Comparison of ENCODE assay signal across 11 cellular contexts in the genomic region with DNA sequence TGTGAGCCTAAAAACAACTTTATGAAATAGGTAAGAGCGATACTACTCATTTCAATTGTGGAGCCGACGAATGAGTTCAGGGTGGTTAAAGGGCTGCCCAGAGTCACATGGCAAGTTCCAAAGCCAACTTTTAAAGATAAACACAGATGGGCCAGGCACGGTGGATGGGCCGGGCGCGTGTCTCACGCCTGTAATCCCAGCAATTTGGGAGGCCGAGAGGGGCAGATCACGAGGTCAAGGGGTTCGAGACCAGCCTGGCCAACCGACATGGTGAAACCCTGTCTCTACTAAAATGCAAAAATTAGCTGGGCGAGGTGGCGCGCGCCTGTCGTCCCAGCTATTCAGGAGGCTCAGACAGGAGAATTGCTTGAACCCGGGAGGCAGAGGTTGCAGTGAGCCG. TPM values are rescaled to one million over a fixed set of nuclear protein-coding genes. Genes with fewer than 3 reads are reported as not detected.
DNase-seq lines count a peak whose midpoint lies in the region; ATAC-seq and TF ChIP-seq lines count a peak whose summit lies in the region.
"Had no signal": no experiment of that assay in that cellular context is flagged by ENCODE, and none has a peak within 500 bp of the region (broad histone marks: within the 10 kb centered on the region; RNA-seq: fewer than 3 reads in every experiment).

No MANE protein-coding gene starts in this region.

- WGBS in esophagus squamous epithelium, 2 donors, result 80 to 98% methylated on average over 18 to 19 of the region's 19 CpGs

- DNase-seq in T-helper 2 cell treated with Interferon-gamma antibody and Interleukin-4, amounts not matched to agents 5 μg/mL and 100 μg/mL, for 36 hours (ENCODE audit: low spot score), result no peak
- no peak for DNase-seq in T-helper 2 cell
- no peak for DNase-seq in T-helper 17 cell
- no peak for DNase-seq in esophagus squamous epithelium (lab: John Stamatoyannopoulos, UW)
- no peak for DNase-seq in progenitor cell of endocrine pancreas (ENCODE audit: low spot score, unreplicated experiment)
- no peak for DNase-seq in DMS153 treated with DMSO at 0.1 percent for 48 hours (lab: John Stamatoyannopoulos, UW; ENCODE audit: unreplicated experiment)
- no peak for DNase-seq in ecto neural progenitor cell (ENCODE audit: low spot score)
- DNase-seq in NCI-H510A (lab: John Stamatoyannopoulos, UW), result no peak
- DNase-seq: activated naive CD8-positive, alpha-beta T cell treated with anti-CD3 and anti-CD28 coated beads, Interleukin-2, amount 10 ng/mL, durations not matched to agents 7 days and 5 days; NCI-H187; PC-9 had no signal

- intact Hi-C loops in esophagus squamous epithelium (cut with DNase I), result no loop called here

- H3K4me1 Mint-ChIP-seq in T-helper 2 cell treated with Interferon-gamma antibody and Interleukin-4, amounts not matched to agents 5 μg/mL and 100 μg/mL, for 36 hours (ENCODE audit: low read depth), result peaks cover 6% of the 10 kb centered on the region
- H3K4me1 Mint-ChIP-seq in T-helper 17 cell (peaks cover 4% of the 10 kb centered on the region), progenitor cell of endocrine pancreas (ENCODE audit: low read depth) (peaks cover 4% of the 10 kb centered on the region)

- H3K27me3 ChIP-seq in esophagus squamous epithelium, result no peaks in the 10 kb centered on the region

- peaks cover 3 to 38% (median 4%) of the 10 kb centered on the region in 3 donors for H3K4me1 ChIP-seq in esophagus squamous epithelium

- TF ChIP-seq CTCF in esophagus squamous epithelium (IDR thresholded peaks at IDR 0.05) (no peak), progenitor cell of endocrine pancreas (IDR thresholded peaks at IDR 0.05; ENCODE audit: unreplicated experiment) (no peak)

- H3K9me3 ChIP-seq in T-helper 17 cell (ENCODE audit: control insufficient read depth, low read length, poor library complexity, severe bottlenecking), result no peaks in the 10 kb centered on the region
- H3K9me3 ChIP-seq in esophagus squamous epithelium, result no peaks in the 10 kb centered on the region

- TF ChIP-seq POLR2A in esophagus squamous epithelium (IDR thresholded peaks at IDR 0.05), result no peak

- H3K27me3 Mint-ChIP-seq in T-helper 2 cell treated with Interferon-gamma antibody and Interleukin-4, amounts not matched to agents 5 μg/mL and 100 μg/mL, for 36 hours (ENCODE audit: low read depth), result peaks cover 32% of the 10 kb centered on the region
- H3K27me3 Mint-ChIP-seq in T-helper 17 cell, result peaks cover 6% of the 10 kb centered on the region
- no peaks in the 10 kb centered on the region for H3K27me3 Mint-ChIP-seq in progenitor cell of endocrine pancreas

- no peaks in the 10 kb centered on the region for H3K36me3 ChIP-seq in esophagus squamous epithelium

- H3K9me3 Mint-ChIP-seq in T-helper 2 cell treated with Interferon-gamma antibody and Interleukin-4, amounts not matched to agents 5 μg/mL and 100 μg/mL, for 36 hours, result no peaks in the 10 kb centered on the region
- no peaks in the 10 kb centered on the region for H3K9me3 Mint-ChIP-seq in progenitor cell of endocrine pancreas (ENCODE audit: low read depth)
- H3K9me3 Mint-ChIP-seq: activated naive CD8-positive, alpha-beta T cell treated with anti-CD3 and anti-CD28 coated beads, Interleukin-2, amount 10 ng/mL, durations not matched to agents 7 days and 5 days had no signal

- no peak for ATAC-seq in T-helper 17 cell

- no peaks in the 10 kb centered on the region for H3K36me3 Mint-ChIP-seq in T-helper 2 cell treated with Interferon-gamma antibody and Interleukin-4, amounts not matched to agents 5 μg/mL and 100 μg/mL, for 36 hours (ENCODE audit: low read depth)
- H3K36me3 Mint-ChIP-seq in T-helper 17 cell (ENCODE audit: low read depth) (peaks cover 4% of the 10 kb centered on the region), progenitor cell of endocrine pancreas (ENCODE audit: insufficient read depth) (no peaks in the 10 kb centered on the region)
- H3K36me3 Mint-ChIP-seq: activated naive CD8-positive, alpha-beta T cell treated with anti-CD3 and anti-CD28 coated beads, Interleukin-2, amount 10 ng/mL, durations not matched to agents 7 days and 5 days had no signal

- peak overlapping the region; percentile 76 for H3K4me3 Mint-ChIP-seq in T-helper 2 cell treated with Interferon-gamma antibody and Interleukin-4, amounts not matched to agents 5 μg/mL and 100 μg/mL, for 36 hours
- H3K4me3 Mint-ChIP-seq in T-helper 17 cell, result peak overlapping the region; percentile 86
- H3K4me3 Mint-ChIP-seq in progenitor cell of endocrine pancreas (ENCODE audit: low read depth), result peak overlapping the region; percentile 86

- H3K27ac Mint-ChIP-seq in T-helper 2 cell treated with Interferon-gamma antibody and Interleukin-4, amounts not matched to agents 5 μg/mL and 100 μg/mL, for 36 hours, result no peak overlapping the region
- H3K27ac Mint-ChIP-seq in T-helper 17 cell, result no peak overlapping the region
- peak overlapping the region; percentile 97 for H3K27ac Mint-ChIP-seq in progenitor cell of endocrine pancreas
- H3K27ac Mint-ChIP-seq: activated naive CD8-positive, alpha-beta T cell treated with anti-CD3 and anti-CD28 coated beads, Interleukin-2, amount 10 ng/mL, durations not matched to agents 7 days and 5 days had no signal

- peak overlapping the region in 3 of 4 donors; percentile 73 to 85 (median 77) for H3K4me3 ChIP-seq in esophagus squamous epithelium

- H3K27ac ChIP-seq in esophagus squamous epithelium, result peak overlapping the region; percentile 89 to 98 (median 94)

RNA-seq across cellular contexts. Expression of a gene that starts 0.9 kb away (rescaled TPM):
- total RNA-seq in T-helper 17 cell (not detected), esophagus squamous epithelium (1 to 10 TPM; 1.3 to 5.0 (median 2.7) TPM), progenitor cell of endocrine pancreas (2.0 TPM in 2 replicates)
- total RNA-seq: PC-9 had no signal

RNA-seq across cellular contexts. Expression of a gene that starts 41.7 kb away (rescaled TPM):
- total RNA-seq in T-helper 17 cell (100 to 1,000 TPM; 105 to 121 TPM), esophagus squamous epithelium (10 to 100 TPM; 22.9 to 47.1 (median 34.0) TPM), progenitor cell of endocrine pancreas (86.0 and 89.3 TPM in 2 replicates)

RNA-seq across cellular contexts. Expression of a gene that starts 44.0 kb away (rescaled TPM):
- total RNA-seq in T-helper 17 cell (not detected), esophagus squamous epithelium (10 to 100 TPM; 14.7 to 55.4 (median 20.1) TPM), progenitor cell of endocrine pancreas (not detected in 2 replicates)
- total RNA-seq: activated naive CD8-positive, alpha-beta T cell treated with anti-CD3 and anti-CD28 coated beads, Interleukin-2, amount 10 ng/mL, durations not matched to agents 7 days and 5 days; PC-9 had no signal

Comparison
In these comparisons a context has a peak if more than half of its experiments do, and no peak if none do; other contexts are left out.
1. RNA of a gene that starts 44.0 kb away (total RNA-seq): 14.7 to 55.4 TPM in esophagus squamous epithelium; not detected in T-helper 17 cell and not detected in progenitor cell of endocrine pancreas; every median in the first group is over 10 times any median in the second.
2. Peak in every context shown above with its lines, with median percentiles within 50 percentile points of each other: H3K4me3 Mint-ChIP-seq.